In genomic region chr5:53543401-53543800, GRCh38 we compare ENCODE assay signal across 19 cellular contexts. TPM values are rescaled to one million over a fixed set of nuclear protein-coding genes. Genes with fewer than 3 reads are reported as not detected.
DNase-seq lines count a peak whose midpoint lies in the region; ATAC-seq, FAIRE-seq and TF ChIP-seq lines count a peak whose summit lies in the region.
"Had no signal": no experiment of that assay in that cellular context is flagged by ENCODE, and none has a peak within 500 bp of the region (broad histone marks: within the 10 kb centered on the region; RNA-seq: fewer than 3 reads in every experiment).

No MANE protein-coding gene starts in this region.

- peak overlapping the region; percentile 95 for H3K27ac Mint-ChIP-seq in neural progenitor cell

- peak; percentile 75 for TF ChIP-seq EP300 in K562 (IDR thresholded peaks at IDR 0.05; ENCODE audit: low read length)

- no peak overlapping the region for H3K4me3 Mint-ChIP-seq in neural progenitor cell

- POLR2A ChIA-PET in K562 (lab: Yijun Ruan, JAX): interaction anchor here (0.6 to 1.3 kb wide), 3 partner anchors 17 to 767 kb away, joined by 3 to 4 read pairs (median 3); partner anchors contain the start of genes ARL15 and NDUFS4

- H3K4me2 ChIP-seq in K562 (ENCODE audit: insufficient read depth, low read length) (no peak overlapping the region), neural progenitor cell (peak overlapping the region; percentile 76)

- H3K27me3 Mint-ChIP-seq in neural progenitor cell (ENCODE audit: insufficient read depth, low read depth): no peaks in the 10 kb centered on the region

- peaks cover 51% of the 10 kb centered on the region for H3K4me1 Mint-ChIP-seq in neural progenitor cell

- no peaks in the 10 kb centered on the region for H3K27me3 ChIP-seq in K562 (ENCODE audit: control insufficient read depth in 2 of 2, insufficient read depth in 2 of 2, low read length in 2 of 2)
- H3K27me3 ChIP-seq in neural progenitor cell: no peaks in the 10 kb centered on the region
- H3K27me3 ChIP-seq: left lung, SJSA1, transverse colon had no signal

- peaks cover 49% of the 10 kb centered on the region for H3F3A ChIP-seq in neural progenitor cell (ENCODE audit: low read depth)

- BruUV-seq in K562 (replicated peaks; lab: Mats Ljungman, UMichigan): no TSS peak

- H3K36me3 ChIP-seq in K562 (ENCODE audit: control insufficient read depth, insufficient read depth, low read length) (no peaks in the 10 kb centered on the region), neural progenitor cell (no peaks in the 10 kb centered on the region)
- H3K36me3 ChIP-seq: left lung, SJSA1, transverse colon had no signal

- CTCF ChIA-PET in K562 (lab: Yijun Ruan, JAX; ENCODE audit: low intra/inter-chr PET ratio): no interaction called here

- peak; percentile 97 for FAIRE-seq in K562 (lab: Jason Lieb, UNC)
- FAIRE-seq: H54, TTC549 had no signal

- in situ Hi-C loops in K562 (cut with MboI): no loop called here

- no peaks in the 10 kb centered on the region for H3K9me3 ChIP-seq in K562 (replicated peaks; ENCODE audit: control insufficient read depth, insufficient read depth, low read depth, low read length)
- H3K9me3 ChIP-seq in neural progenitor cell (ENCODE audit: low read depth): no peaks in the 10 kb centered on the region
- H3K9me3 ChIP-seq: left lung, SJSA1, transverse colon had no signal

- no peaks in the 10 kb centered on the region for H3K36me3 Mint-ChIP-seq in neural progenitor cell

- H3K9me1 ChIP-seq in K562 (ENCODE audit: control insufficient read depth, insufficient read depth, low read length): no peaks in the 10 kb centered on the region

- H2AFZ ChIP-seq in K562 (ENCODE audit: low read depth, low read length) (no peak overlapping the region), neural progenitor cell (replicated peaks) (peak overlapping the region; percentile 29)

- no peak overlapping the region for H3K9ac ChIP-seq in K562 (ENCODE audit: insufficient read depth in 1 of 2, low read depth in 2 of 2, low read length in 2 of 2)
- H3K9ac ChIP-seq in neural progenitor cell: no peak overlapping the region

- ATAC-seq in K562 (peak; percentile 88), GM19455 (IDR thresholded peaks at IDR 0.05; ENCODE audit: unreplicated experiment) (no peak)
- ATAC-seq: left lung had no signal

- no peak overlapping the region for H3K27ac ChIP-seq in K562 (ENCODE audit: extremely low read depth, low read depth, low read length)
- peak overlapping the region; percentile 76 for H3K27ac ChIP-seq in neural progenitor cell
- H3K27ac ChIP-seq: left lung, SJSA1, transverse colon had no signal

- no peak for TF ChIP-seq RAD21 in K562 (CRISPR knock-in tag; conservative IDR thresholded peaks at IDR 0.05 in 1 of 2, IDR thresholded peaks at IDR 0.05 in 1 of 2)

- no peaks in the 10 kb centered on the region for H3K79me2 ChIP-seq in K562 (ENCODE audit: control insufficient read depth, insufficient read depth, low read length)
- no peaks in the 10 kb centered on the region for H3K79me2 ChIP-seq in neural progenitor cell (ENCODE audit: low read depth)

- H3K9me3 Mint-ChIP-seq in neural progenitor cell: peaks cover 7% of the 10 kb centered on the region

- H3K4me3 ChIP-seq in K562 (no peak overlapping the region), neural progenitor cell (no peak overlapping the region)
- H3K4me3 ChIP-seq: left lung, SJSA1, transverse colon had no signal

- TF ChIP-seq CTCF in K562 (IDR thresholded peaks at IDR 0.05 in 2 of 3, conservative IDR thresholded peaks at IDR 0.05 in 1 of 3; ENCODE audit: insufficient read depth in 2 of 3, low read depth in 1 of 3, low read length in 3 of 3): no peak
- no peak for TF ChIP-seq CTCF in neural progenitor cell (IDR thresholded peaks at IDR 0.05)

- intact Hi-C loops in K562 (cut with micrococcal nuclease): no loop called here

- WGBS in K562 (ENCODE audit: insufficient coverage, low coverage, missing lambda C conversion rate): 0% methylated on average over 2 of the region's 2 CpGs

- H4K20me1 ChIP-seq in K562 (replicated peaks; ENCODE audit: control insufficient read depth, insufficient read depth, low read length): no peaks in the 10 kb centered on the region
- H4K20me1 ChIP-seq in neural progenitor cell (ENCODE audit: low read depth): no peaks in the 10 kb centered on the region

- DNase-seq in ELF-1 (ENCODE audit: low read depth, low spot score) (peak; percentile 50), MV-4-11 (lab: John Stamatoyannopoulos, UW) (peak; percentile 37), K562 (ENCODE audit: extremely low read depth in 1 of 4, low spot score in 3 of 4) (peak; percentile 25 to 86 (median 61)), neural progenitor cell (ENCODE audit: low spot score) (peak; percentile 37), NCI-H2029 (lab: John Stamatoyannopoulos, UW) (no peak), NCI-H748 treated with DMSO at 0.1 percent for 48 hours (lab: John Stamatoyannopoulos, UW) (no peak)
- DNase-seq in stimulated activated CD4-positive, alpha-beta T cell treated with anti-CD3 and anti-CD28 coated beads, Interleukin-4, amount 100 ng/mL, for 1 hour: no peak
- DNase-seq: activated naive CD4-positive, alpha-beta T cell; C1 segment of cervical spinal cord; head of caudate nucleus; left lung; NCI-H1048; NCI-H2171 treated with DMSO at 0.1 percent for 48 hours; stimulated activated CD4-positive, alpha-beta T cell treated with anti-CD3 and anti-CD28 coated beads, Interleukin-1b, Interleukin-23, amount 100 ng/mL, for 48 hours; transverse colon had no signal

- H3K4me1 ChIP-seq in K562 (replicated peaks in 1 of 2; ENCODE audit: control insufficient read depth in 2 of 2, insufficient read depth in 2 of 2, low read length in 2 of 2) (peaks cover 0 to 5% of the 10 kb centered on the region in 2 experiments; a peak in 1 of 5 replicates), neural progenitor cell (peaks cover 64% of the 10 kb centered on the region)
- H3K4me1 ChIP-seq: left lung, SJSA1 had no signal

- no peak for TF ChIP-seq POLR2A in K562 (conservative IDR thresholded peaks at IDR 0.05)

TF ChIP-seq in K562, 482 proteins besides CTCF, POLR2A, EP300 and RAD21 (continues in another document):
- peak; percentile 80; the same call in 1 of the 2 replicates for TF ChIP-seq TCF7 (IDR thresholded peaks at IDR 0.05; ENCODE audit: borderline replicate concordance)
- 0 out of 2 replicates have a peak, but pooled peaks have one; percentile 6 for TF ChIP-seq NFE2 (IDR thresholded peaks at IDR 0.05; ENCODE audit: low read depth)
- no peak for TF ChIP-seq JUN (IDR thresholded peaks at IDR 0.05; ENCODE audit: borderline replicate concordance, low read depth, low read length)
- TF ChIP-seq JUN (CRISPR knock-in tag; IDR thresholded peaks at IDR 0.05; ENCODE audit: borderline replicate concordance): no peak
- TF ChIP-seq TAL1 (IDR thresholded peaks at IDR 0.05): peak; percentile 40; the same call in 1 of the 2 replicates
- no peak for TF ChIP-seq KDM2B (CRISPR knock-in tag; IDR thresholded peaks at IDR 0.05)
- TF ChIP-seq ESRRA (IDR thresholded peaks at IDR 0.05; ENCODE audit: borderline replicate concordance, low read depth): peak; percentile 94; the same call in 1 of the 2 replicates
- peak; percentile 31; the same call in 1 of the 2 replicates for TF ChIP-seq MECOM (CRISPR knock-in tag; IDR thresholded peaks at IDR 0.05)
- TF ChIP-seq CBFA2T2 (conservative IDR thresholded peaks at IDR 0.05): peak; percentile 67
- peak; percentile 49 for TF ChIP-seq FOSL1 (tag; conservative IDR thresholded peaks at IDR 0.05)
- no peak for TF ChIP-seq ZSCAN32 (CRISPR knock-in tag; IDR thresholded peaks at IDR 0.05)
- TF ChIP-seq ARHGAP35 (IDR thresholded peaks at IDR 0.05; ENCODE audit: partially characterized antibody): no peak
- no peak for TF ChIP-seq CBX5 (IDR thresholded peaks at IDR 0.05; ENCODE audit: borderline replicate concordance, low read depth)
- peak; percentile 39; the same call in 1 of the 2 replicates for TF ChIP-seq MTA2 (IDR thresholded peaks at IDR 0.05; ENCODE audit: low read depth)
- TF ChIP-seq ZNF445 (CRISPR knock-in tag; IDR thresholded peaks at IDR 0.05; ENCODE audit: low read depth): no peak
- peak; percentile 85 for TF ChIP-seq STAT5A (IDR thresholded peaks at IDR 0.05; ENCODE audit: borderline replicate concordance, low read length)
- TF ChIP-seq RNF2 (IDR thresholded peaks at IDR 0.05): peak; percentile 75; the same call in 1 of the 2 replicates
- TF ChIP-seq CTBP1 (IDR thresholded peaks at IDR 0.05; ENCODE audit: borderline replicate concordance): peak; percentile 84
- peak; percentile 84 for TF ChIP-seq ARID1B (IDR thresholded peaks at IDR 0.05)
- TF ChIP-seq KLF16 (IDR thresholded peaks at IDR 0.05): 0 out of 2 replicates have a peak, but pooled peaks have one; percentile 35

RNA-seq across cellular contexts. Expression of gene NDUFS4, which starts 17.0 kb away (rescaled TPM):
- total RNA-seq in K562 (2011; cell fraction: chromatin; rRNA removed; ENCODE audit: low replicate concordance): 6.0 and 20.9 TPM in 2 replicates
- total RNA-seq in K562 (2011; cell fraction: nucleolus; rRNA removed): 10.1 and 11.5 TPM in 2 replicates
- total RNA-seq in K562 (2011; cell fraction: nucleoplasm; rRNA removed): 16.7 and 19.2 TPM in 2 replicates
- 68.7 and 84.2 TPM in 2 replicates for total RNA-seq in K562 (2014; rRNA removed)
- 122 and 132 TPM in 2 replicates for total RNA-seq in K562 (2014; rRNA removed; fragmentation: Illumina TruSeq; extraction: Trizol)
- 104 and 113 TPM in 2 replicates for total RNA-seq in K562 (2015; rRNA removed; fragmentation: Illumina TruSeq; extraction: Trizol)
- 70.3 and 74.1 TPM in 2 replicates for total RNA-seq in K562 (2021)
- polyA plus RNA-seq in K562 (2011; rRNA removed): 114 and 140 TPM in 2 replicates
- 31.7 and 69.4 TPM in 2 replicates for polyA plus RNA-seq in K562 (2011; cell fraction: cytosol; rRNA removed)
- polyA plus RNA-seq in K562 (2011; cell fraction: nucleus; rRNA removed): 24.8 and 45.9 TPM in 2 replicates
- polyA plus RNA-seq in K562 (2012): 71.3 and 83.7 TPM in 2 replicates
- 72.2 and 84.3 TPM in 2 replicates for polyA plus RNA-seq in K562 (2014; fragmentation: Illumina TruSeq; extraction: Trizol)
- polyA plus RNA-seq in K562 (2014; fragmentation: Nextera tagmentation; extraction: Ambion mirVana): 100 to 1,000 TPM; 292 to 313 TPM
- 84.0 and 90.3 TPM in 2 replicates for polyA plus RNA-seq in K562 (2014; rRNA removed)
- 51.4 and 55.1 TPM in 2 replicates for polyA minus RNA-seq in K562 (2011; rRNA and poly(A)+ RNA removed)
- polyA minus RNA-seq in K562 (2011; cell fraction: cytosol; rRNA and poly(A)+ RNA removed): 9.9 and 20.3 TPM in 2 replicates
- 15.3 and 22.3 TPM in 2 replicates for polyA minus RNA-seq in K562 (2011; cell fraction: nucleus; rRNA and poly(A)+ RNA removed)
- 133 and 183 TPM in 2 replicates for total RNA-seq in neural progenitor cell (ENCODE audit: low replicate concordance)

Comparison
In these comparisons a context has a peak if more than half of its experiments do, and no peak if none do; other contexts are left out.
1. DNase-seq: peak in ELF-1 (single experiment), MV-4-11 (single experiment), K562 (4 of 4) and neural progenitor cell (single experiment); none in NCI-H2029 (single experiment), NCI-H748 treated with DMSO at 0.1 percent for 48 hours (single experiment) and stimulated activated CD4-positive, alpha-beta T cell treated with anti-CD3 and anti-CD28 coated beads, Interleukin-4, amount 100 ng/mL, for 1 hour (single experiment).